Comparison of ENCODE assay signal across 15 cellular contexts in the genomic region with DNA sequence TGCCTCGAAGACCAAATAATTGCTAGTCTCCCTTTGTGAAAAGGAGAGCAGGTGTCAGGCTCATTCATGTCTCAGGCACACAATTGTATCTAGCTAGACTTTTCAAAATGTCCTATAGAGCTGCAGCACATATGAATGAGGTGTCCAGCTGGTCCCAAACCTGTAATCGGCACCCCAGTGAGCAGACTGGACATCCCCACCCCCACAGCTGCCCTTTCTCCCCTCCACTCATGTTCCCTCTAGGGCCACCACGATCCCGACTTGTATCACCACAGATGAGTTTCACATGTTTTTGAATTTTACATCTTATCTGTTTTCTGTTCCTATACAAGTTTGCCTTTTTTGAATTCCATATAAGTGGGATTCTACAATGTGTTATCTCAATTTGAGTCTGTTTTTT.
"Had no signal": no experiment of that assay in that cellular context is flagged by ENCODE, and none has a peak within 500 bp of the region (broad histone marks: within the 10 kb centered on the region; RNA-seq: fewer than 3 reads in every experiment).

No MANE protein-coding gene starts in this region.

- H3K9me3 ChIP-seq: ascending aorta, upper lobe of left lung had no signal

- H3K36me3 ChIP-seq: ascending aorta, upper lobe of left lung had no signal

- H3K27ac ChIP-seq: VCaP had no signal

- H3K27me3 ChIP-seq: ascending aorta, upper lobe of left lung had no signal

- H3K4me3 ChIP-seq: ascending aorta, upper lobe of left lung had no signal

- ATAC-seq: activated CD8-positive, alpha-beta T cell treated with anti-CD3 and anti-CD28 coated beads, Interleukin-2, amount 10 ng/mL, durations not matched to agents 7 days and 5 days; activated naive CD8-positive, alpha-beta T cell treated with anti-CD3 and anti-CD28 coated beads, Interleukin-2, amount 50 U/mL, for 24 hours; left ventricle myocardium superior; right cardiac atrium; stimulated activated memory B cell treated with anti-CD40 and anti-IgM and Interleukin-4, amounts not matched to agents 10 μg/mL and 1 μg/mL and 100 μg/mL, for 72 hours had no signal

- DNase-seq: activated CD4-positive, alpha-beta T cell treated with anti-CD3 and anti-CD28 coated beads for 48 hours; activated CD8-positive, alpha-beta memory T cell treated with anti-CD3 and anti-CD28 coated beads, Interleukin-2, amount 50 U/mL, for 48 hours; activated CD8-positive, alpha-beta T cell treated with anti-CD3 and anti-CD28 coated beads, Interleukin-2, amount 10 ng/mL, durations not matched to agents 7 days and 5 days; activated naive CD4-positive, alpha-beta T cell; activated naive CD8-positive, alpha-beta T cell treated with anti-CD3 and anti-CD28 coated beads, Interleukin-2, amount 50 U/mL, for 24 hours; foreskin melanocyte; left ventricle myocardium superior; mesendoderm; right cardiac atrium; stimulated activated CD4-positive, alpha-beta T cell treated with anti-CD3 and anti-CD28 coated beads, Interleukin-1b, Interleukin-23, amount 100 ng/mL, for 48 hours; T1000; upper lobe of left lung had no signal
